ENCODE assay signal across 8 cellular contexts in genomic region chr10:13371879-13372470, GRCh38. TPM values are rescaled to one million over a fixed set of nuclear protein-coding genes. Genes with fewer than 3 reads are reported as not detected.
DNase-seq lines count a peak whose midpoint lies in the region; ATAC-seq, FAIRE-seq and TF ChIP-seq lines count a peak whose summit lies in the region.

No MANE protein-coding gene starts in this region.

- intact Hi-C loops in lower leg skin (cut with DNase I; ENCODE audit: low total_unique reads): loop anchor here (10.0 kb wide), 1 partner anchor 63 kb away; no protein-coding TSS in a partner anchor

- TF ChIP-seq CTCF in lower leg skin (IDR thresholded peaks at IDR 0.05): peak in 1 of 3 donors; percentile 63

- peak; percentile 86 for FAIRE-seq in GM18507 (lab: Jason Lieb, UNC)

- DNase-seq in ACHN: peak; percentile 81
- DNase-seq in GM18507 (ENCODE audit: extremely low spot score, insufficient read length, low read depth): peak; percentile 73
- peak; percentile 40 for DNase-seq in NCI-H446 treated with DMSO at 0.1 percent for 48 hours (lab: John Stamatoyannopoulos, UW)
- peak; percentile 56 for DNase-seq in activated CD4-positive, CD25-positive, alpha-beta regulatory T cell treated with anti-CD3 and anti-CD28 coated beads, Interleukin-2, amount 50 U/mL, for 72 hours
- peak; percentile 86 for DNase-seq in dedifferentiated amniotic fluid mesenchymal stem cell (ENCODE audit: extremely low spot score)
- peak; percentile 68 to 89 for DNase-seq in lower leg skin (ENCODE audit: low spot score in 2 of 2)
- peak; percentile 22 for DNase-seq in stimulated activated CD8-positive, alpha-beta memory T cell treated with anti-CD3 and anti-CD28 coated beads, Interleukin-15, amount 100 ng/mL, for 24 hours (ENCODE audit: low read depth)

- H3K4me3 ChIP-seq in lower leg skin (ENCODE audit: low read depth, poor library complexity, severe bottlenecking): no peak overlapping the region

- ATAC-seq in HG03175 (IDR thresholded peaks at IDR 0.05; ENCODE audit: unreplicated experiment): peak; percentile 76

- TF ChIP-seq POLR2A in lower leg skin (IDR thresholded peaks at IDR 0.05): no peak

- whole genome bisulfite sequencing in lower leg skin, 2 donors: 26 to 32% methylated on average over 6 of the region's 6 CpGs

- in situ Hi-C loops in ACHN (cut with HindIII; ENCODE audit: low pct_ligation_motif_present, low pct_unique_long_range_greater_than_20kb, low sequenced_read_pairs): no loop called here

RNA-seq across cellular contexts. Expression of gene SEPHS1, which starts 23.9 kb away (rescaled TPM):
- total RNA-seq in lower leg skin: 10 to 100 TPM; 14.4 to 35.0 (median 17.4) TPM

Comparison
In these comparisons a context has a peak if more than half of its experiments do, and no peak if none do; other contexts are left out.
1. DNase-seq: peak in every context shown above with its lines; median percentile 86 in dedifferentiated amniotic fluid mesenchymal stem cell; 81 in ACHN; 78 in lower leg skin; 73 in GM18507; 56 in activated CD4-positive, CD25-positive, alpha-beta regulatory T cell treated with anti-CD3 and anti-CD28 coated beads, Interleukin-2, amount 50 U/mL, for 72 hours; 40 in NCI-H446 treated with DMSO at 0.1 percent for 48 hours; 22 in stimulated activated CD8-positive, alpha-beta memory T cell treated with anti-CD3 and anti-CD28 coated beads, Interleukin-15, amount 100 ng/mL, for 24 hours.